1 cellular context compared by ENCODE assay signal in the genomic region with DNA sequence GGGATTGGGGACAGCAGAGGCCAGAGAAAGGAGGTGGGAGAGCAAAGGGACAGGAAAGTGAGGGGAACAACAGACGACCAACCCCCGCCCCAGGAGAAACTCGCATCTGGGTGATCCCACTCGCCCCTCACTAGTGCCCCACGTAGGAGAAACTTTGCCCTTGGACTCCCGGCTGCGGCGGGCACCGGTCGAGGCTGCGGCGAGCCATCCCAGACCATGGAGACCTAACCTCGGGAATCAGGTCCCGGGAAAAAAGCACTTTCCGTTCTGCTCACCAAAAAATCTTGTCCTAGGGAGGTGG.
TF ChIP-seq lines count a peak whose summit lies in the region.

No MANE protein-coding gene starts in this region.

TF ChIP-seq in WTC11, 78 proteins besides CTCF, POLR2A, EP300 and RAD21 (continued from another document):
- TF ChIP-seq, protein P1, sequence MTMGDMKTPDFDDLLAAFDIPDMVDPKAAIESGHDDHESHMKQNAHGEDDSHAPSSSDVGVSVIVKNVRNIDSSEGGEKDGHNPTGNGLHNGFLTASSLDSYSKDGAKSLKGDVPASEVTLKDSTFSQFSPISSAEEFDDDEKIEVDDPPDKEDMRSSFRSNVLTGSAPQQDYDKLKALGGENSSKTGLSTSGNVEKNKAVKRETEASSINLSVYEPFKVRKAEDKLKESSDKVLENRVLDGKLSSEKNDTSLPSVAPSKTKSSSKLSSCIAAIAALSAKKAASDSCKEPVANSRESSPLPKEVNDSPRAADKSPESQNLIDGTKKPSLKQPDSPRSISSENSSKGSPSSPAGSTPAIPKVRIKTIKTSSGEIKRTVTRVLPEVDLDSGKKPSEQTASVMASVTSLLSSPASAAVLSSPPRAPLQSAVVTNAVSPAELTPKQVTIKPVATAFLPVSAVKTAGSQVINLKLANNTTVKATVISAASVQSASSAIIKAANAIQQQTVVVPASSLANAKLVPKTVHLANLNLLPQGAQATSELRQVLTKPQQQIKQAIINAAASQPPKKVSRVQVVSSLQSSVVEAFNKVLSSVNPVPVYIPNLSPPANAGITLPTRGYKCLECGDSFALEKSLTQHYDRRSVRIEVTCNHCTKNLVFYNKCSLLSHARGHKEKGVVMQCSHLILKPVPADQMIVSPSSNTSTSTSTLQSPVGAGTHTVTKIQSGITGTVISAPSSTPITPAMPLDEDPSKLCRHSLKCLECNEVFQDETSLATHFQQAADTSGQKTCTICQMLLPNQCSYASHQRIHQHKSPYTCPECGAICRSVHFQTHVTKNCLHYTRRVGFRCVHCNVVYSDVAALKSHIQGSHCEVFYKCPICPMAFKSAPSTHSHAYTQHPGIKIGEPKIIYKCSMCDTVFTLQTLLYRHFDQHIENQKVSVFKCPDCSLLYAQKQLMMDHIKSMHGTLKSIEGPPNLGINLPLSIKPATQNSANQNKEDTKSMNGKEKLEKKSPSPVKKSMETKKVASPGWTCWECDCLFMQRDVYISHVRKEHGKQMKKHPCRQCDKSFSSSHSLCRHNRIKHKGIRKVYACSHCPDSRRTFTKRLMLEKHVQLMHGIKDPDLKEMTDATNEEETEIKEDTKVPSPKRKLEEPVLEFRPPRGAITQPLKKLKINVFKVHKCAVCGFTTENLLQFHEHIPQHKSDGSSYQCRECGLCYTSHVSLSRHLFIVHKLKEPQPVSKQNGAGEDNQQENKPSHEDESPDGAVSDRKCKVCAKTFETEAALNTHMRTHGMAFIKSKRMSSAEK (CRISPR knock-in tag; IDR thresholded peaks at IDR 0.05; ENCODE audit: borderline replicate concordance): no peak
- no peak for TF ChIP-seq SOX15 (CRISPR knock-in tag; IDR thresholded peaks at IDR 0.05)
